ENCODE assay signal across 14 cellular contexts in the genomic region with DNA sequence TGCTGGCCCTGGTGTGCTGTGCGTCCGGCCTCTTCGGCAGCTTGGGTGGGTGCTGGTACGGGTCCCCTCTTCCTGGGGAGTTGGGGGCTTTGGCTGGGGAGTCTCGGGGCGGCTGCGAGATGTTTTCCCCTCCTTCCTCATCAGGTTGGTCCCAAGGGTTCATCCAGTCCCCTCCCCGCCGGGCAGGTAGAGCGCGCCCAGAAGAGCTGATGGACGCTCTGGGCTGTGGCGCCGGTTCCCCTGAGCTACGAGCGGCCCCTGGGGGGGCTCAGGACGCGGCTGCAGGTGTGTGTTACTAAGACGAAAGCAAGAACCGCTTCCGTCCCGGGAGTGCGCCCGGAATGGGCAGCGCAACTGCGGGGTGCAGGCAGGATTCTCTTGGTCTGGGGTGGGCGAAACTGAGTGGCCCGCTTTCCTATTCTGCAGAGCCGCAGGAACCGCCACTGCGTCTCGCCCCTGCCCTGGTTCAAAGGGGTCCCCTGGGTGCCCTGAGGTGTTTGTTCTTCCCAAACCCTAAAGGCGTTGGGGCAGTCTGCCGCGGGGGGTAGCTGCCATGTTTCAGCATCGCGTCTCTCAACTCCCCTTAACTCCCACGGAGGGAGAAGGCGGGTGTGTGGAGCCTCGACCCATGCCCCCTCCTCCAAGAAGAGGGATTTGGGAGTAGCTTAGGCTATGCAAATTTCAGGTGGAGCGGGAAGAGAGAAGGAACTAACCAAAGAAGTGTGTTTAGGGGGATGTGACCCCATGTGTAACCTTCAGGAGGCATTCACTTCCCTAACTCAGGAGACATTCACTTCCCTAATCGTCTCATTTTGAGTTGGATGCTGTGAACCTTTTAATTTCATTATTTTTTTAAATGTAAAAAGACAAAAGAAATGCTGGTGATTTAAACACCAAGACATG. TPM values are rescaled to one million over a fixed set of nuclear protein-coding genes. Genes with fewer than 3 reads are reported as not detected.
DNase-seq lines count a peak whose midpoint lies in the region; ATAC-seq lines count a peak whose summit lies in the region.
"Had no signal": no experiment of that assay in that cellular context is flagged by ENCODE, and none has a peak within 500 bp of the region (broad histone marks: within the 10 kb centered on the region; RNA-seq: fewer than 3 reads in every experiment).

No MANE protein-coding gene starts in this region.

- H3K4me1 Mint-ChIP-seq in activated CD4-positive, alpha-beta T cell treated with anti-CD3 and anti-CD28 coated beads, Interleukin-2, amount 10 ng/mL, durations not matched to agents 7 days and 5 days, result peaks cover 4% of the 10 kb centered on the region
- H3K4me1 Mint-ChIP-seq in activated CD4-positive, alpha-beta T cell treated with anti-CD3 and anti-CD28 coated beads for 36 hours, result peaks cover 4% of the 10 kb centered on the region
- peaks cover 12% of the 10 kb centered on the region for H3K4me1 Mint-ChIP-seq in activated CD8-positive, alpha-beta T cell treated with anti-CD3 and anti-CD28 coated beads, Interleukin-2, amount 10 ng/mL, durations not matched to agents 7 days and 5 days (ENCODE audit: low read depth)
- peaks cover 5% of the 10 kb centered on the region for H3K4me1 Mint-ChIP-seq in stimulated activated memory B cell treated with anti-CD40 and anti-IgM and Interleukin-4, amounts not matched to agents 10 μg/mL and 1 μg/mL and 100 μg/mL, for 72 hours

- H3K9me3 Mint-ChIP-seq in activated CD4-positive, alpha-beta T cell treated with anti-CD3 and anti-CD28 coated beads, Interleukin-2, amount 10 ng/mL, durations not matched to agents 7 days and 5 days, result no peaks in the 10 kb centered on the region
- no peaks in the 10 kb centered on the region for H3K9me3 Mint-ChIP-seq in activated CD4-positive, alpha-beta T cell treated with anti-CD3 and anti-CD28 coated beads for 36 hours (ENCODE audit: low read depth)
- no peaks in the 10 kb centered on the region for H3K9me3 Mint-ChIP-seq in activated CD8-positive, alpha-beta T cell treated with anti-CD3 and anti-CD28 coated beads, Interleukin-2, amount 10 ng/mL, durations not matched to agents 7 days and 5 days (ENCODE audit: insufficient read depth)
- no peaks in the 10 kb centered on the region for H3K9me3 Mint-ChIP-seq in stimulated activated memory B cell treated with anti-CD40 and anti-IgM and Interleukin-4, amounts not matched to agents 10 μg/mL and 1 μg/mL and 100 μg/mL, for 72 hours
- H3K9me3 Mint-ChIP-seq: activated B cell treated with CpG ODN at 0.5 μM for 24 hours; activated naive CD4-positive, alpha-beta T cell treated with anti-CD3 and anti-CD28 coated beads, Interleukin-2, amount 50 U/mL, for 72 hours had no signal

- intact Hi-C loops in activated CD4-positive, alpha-beta T cell treated with anti-CD3 and anti-CD28 coated beads for 36 hours (cut with DNase I, micrococcal nuclease), result no loop called here

- no peak overlapping the region for H3K27ac Mint-ChIP-seq in activated CD4-positive, alpha-beta T cell treated with anti-CD3 and anti-CD28 coated beads, Interleukin-2, amount 10 ng/mL, durations not matched to agents 7 days and 5 days
- no peak overlapping the region for H3K27ac Mint-ChIP-seq in activated CD4-positive, alpha-beta T cell treated with anti-CD3 and anti-CD28 coated beads for 36 hours
- no peak overlapping the region for H3K27ac Mint-ChIP-seq in activated CD8-positive, alpha-beta T cell treated with anti-CD3 and anti-CD28 coated beads, Interleukin-2, amount 10 ng/mL, durations not matched to agents 7 days and 5 days
- no peak overlapping the region for H3K27ac Mint-ChIP-seq in stimulated activated memory B cell treated with anti-CD40 and anti-IgM and Interleukin-4, amounts not matched to agents 10 μg/mL and 1 μg/mL and 100 μg/mL, for 72 hours
- H3K27ac Mint-ChIP-seq: activated B cell treated with CpG ODN at 0.5 μM for 24 hours; activated naive CD4-positive, alpha-beta T cell treated with anti-CD3 and anti-CD28 coated beads, Interleukin-2, amount 50 U/mL, for 72 hours had no signal

- ATAC-seq in activated CD4-positive, alpha-beta T cell treated with anti-CD3 and anti-CD28 coated beads for 36 hours, result no peak
- ATAC-seq in activated CD8-positive, alpha-beta T cell treated with anti-CD3 and anti-CD28 coated beads, Interleukin-2, amount 10 ng/mL, durations not matched to agents 7 days and 5 days, result no peak
- no peak for ATAC-seq in stimulated activated memory B cell treated with anti-CD40 and anti-IgM and Interleukin-4, amounts not matched to agents 10 μg/mL and 1 μg/mL and 100 μg/mL, for 72 hours
- ATAC-seq in GM18517 (IDR thresholded peaks at IDR 0.05; ENCODE audit: unreplicated experiment), result no peak
- ATAC-seq: K562 had no signal

- DNase-seq in activated CD4-positive, alpha-beta T cell treated with anti-CD3 and anti-CD28 coated beads, Interleukin-2, amount 10 ng/mL, durations not matched to agents 7 days and 5 days, result no peak
- DNase-seq in activated CD4-positive, alpha-beta T cell treated with anti-CD3 and anti-CD28 coated beads for 36 hours, result no peak
- DNase-seq in activated CD8-positive, alpha-beta T cell treated with anti-CD3 and anti-CD28 coated beads, Interleukin-2, amount 10 ng/mL, durations not matched to agents 7 days and 5 days, result no peak
- DNase-seq in iPS-NIHi11 (ENCODE audit: low spot score) (peak; percentile 33), DMS114 treated with DMSO at 0.1 percent for 48 hours (lab: John Stamatoyannopoulos, UW; ENCODE audit: unreplicated experiment) (no peak), C1 segment of cervical spinal cord (lab: John Stamatoyannopoulos, UW) (no peak)
- DNase-seq: activated B cell treated with CpG ODN at 0.5 μM for 24 hours, NCI-H2107, SHP77 had no signal

- H3K27me3 Mint-ChIP-seq in activated CD4-positive, alpha-beta T cell treated with anti-CD3 and anti-CD28 coated beads, Interleukin-2, amount 10 ng/mL, durations not matched to agents 7 days and 5 days, result peaks cover 54% of the 10 kb centered on the region
- H3K27me3 Mint-ChIP-seq in activated CD4-positive, alpha-beta T cell treated with anti-CD3 and anti-CD28 coated beads for 36 hours, result peaks cover 53% of the 10 kb centered on the region
- peaks cover 59% of the 10 kb centered on the region for H3K27me3 Mint-ChIP-seq in activated CD8-positive, alpha-beta T cell treated with anti-CD3 and anti-CD28 coated beads, Interleukin-2, amount 10 ng/mL, durations not matched to agents 7 days and 5 days (ENCODE audit: low read depth)
- H3K27me3 Mint-ChIP-seq in stimulated activated memory B cell treated with anti-CD40 and anti-IgM and Interleukin-4, amounts not matched to agents 10 μg/mL and 1 μg/mL and 100 μg/mL, for 72 hours, result peaks cover 68% of the 10 kb centered on the region

- H3K4me3 Mint-ChIP-seq in activated CD4-positive, alpha-beta T cell treated with anti-CD3 and anti-CD28 coated beads, Interleukin-2, amount 10 ng/mL, durations not matched to agents 7 days and 5 days, result peak overlapping the region; percentile 39
- no peak overlapping the region for H3K4me3 Mint-ChIP-seq in activated CD4-positive, alpha-beta T cell treated with anti-CD3 and anti-CD28 coated beads for 36 hours
- H3K4me3 Mint-ChIP-seq in activated CD8-positive, alpha-beta T cell treated with anti-CD3 and anti-CD28 coated beads, Interleukin-2, amount 10 ng/mL, durations not matched to agents 7 days and 5 days, result peak overlapping the region; percentile 61
- H3K4me3 Mint-ChIP-seq in stimulated activated memory B cell treated with anti-CD40 and anti-IgM and Interleukin-4, amounts not matched to agents 10 μg/mL and 1 μg/mL and 100 μg/mL, for 72 hours, result peak overlapping the region; percentile 11
- H3K4me3 Mint-ChIP-seq: activated B cell treated with CpG ODN at 0.5 μM for 24 hours had no signal

- CTCF ChIA-PET in activated CD4-positive, alpha-beta T cell treated with anti-CD3 and anti-CD28 coated beads, Interleukin-2, amount 10 ng/mL, durations not matched to agents 7 days and 5 days (lab: Charles Lee), result interaction anchor here (1.1 kb wide), 1 partner anchor 28 kb away, joined by 3 read pairs; no protein-coding TSS in a partner anchor
- CTCF ChIA-PET in activated CD4-positive, alpha-beta T cell treated with anti-CD3 and anti-CD28 coated beads for 36 hours (lab: Charles Lee), result interaction anchor here (0.7 kb wide), 2 partner anchors 104 to 118 kb away, joined by 3 to 4 read pairs; no protein-coding TSS in a partner anchor
- CTCF ChIA-PET in activated CD8-positive, alpha-beta T cell treated with anti-CD3 and anti-CD28 coated beads, Interleukin-2, amount 10 ng/mL, durations not matched to agents 7 days and 5 days (lab: Charles Lee), result no interaction called here

- no peaks in the 10 kb centered on the region for H3K36me3 Mint-ChIP-seq in activated CD4-positive, alpha-beta T cell treated with anti-CD3 and anti-CD28 coated beads, Interleukin-2, amount 10 ng/mL, durations not matched to agents 7 days and 5 days (ENCODE audit: low read depth)
- no peaks in the 10 kb centered on the region for H3K36me3 Mint-ChIP-seq in activated CD4-positive, alpha-beta T cell treated with anti-CD3 and anti-CD28 coated beads for 36 hours (ENCODE audit: low read depth)
- no peaks in the 10 kb centered on the region for H3K36me3 Mint-ChIP-seq in activated CD8-positive, alpha-beta T cell treated with anti-CD3 and anti-CD28 coated beads, Interleukin-2, amount 10 ng/mL, durations not matched to agents 7 days and 5 days (ENCODE audit: low read depth)
- no peaks in the 10 kb centered on the region for H3K36me3 Mint-ChIP-seq in stimulated activated memory B cell treated with anti-CD40 and anti-IgM and Interleukin-4, amounts not matched to agents 10 μg/mL and 1 μg/mL and 100 μg/mL, for 72 hours

- POLR2A ChIA-PET in activated CD4-positive, alpha-beta T cell treated with anti-CD3 and anti-CD28 coated beads, Interleukin-2, amount 10 ng/mL, durations not matched to agents 7 days and 5 days (lab: Charles Lee), result no interaction called here
- POLR2A ChIA-PET in activated CD4-positive, alpha-beta T cell treated with anti-CD3 and anti-CD28 coated beads for 36 hours (lab: Charles Lee), result interaction anchor here (0.5 to 0.6 kb wide), 2 partner anchors 11 to 1218 kb away, joined by 3 to 4 read pairs; no protein-coding TSS in a partner anchor
- POLR2A ChIA-PET in activated CD8-positive, alpha-beta T cell treated with anti-CD3 and anti-CD28 coated beads, Interleukin-2, amount 10 ng/mL, durations not matched to agents 7 days and 5 days (lab: Charles Lee), result no interaction called here

RNA-seq across cellular contexts. Expression of a gene that starts 1.2 kb away (rescaled TPM):
- total RNA-seq in activated CD4-positive, alpha-beta T cell treated with anti-CD3 and anti-CD28 coated beads, Interleukin-2, amount 10 ng/mL, durations not matched to agents 7 days and 5 days, result not detected
- total RNA-seq in activated CD4-positive, alpha-beta T cell treated with anti-CD3 and anti-CD28 coated beads for 36 hours, result not detected
- total RNA-seq in activated CD8-positive, alpha-beta T cell treated with anti-CD3 and anti-CD28 coated beads, Interleukin-2, amount 10 ng/mL, durations not matched to agents 7 days and 5 days, result under 1 TPM in 1 of 2 experiments, not detected in 1; 0.05 TPM
- total RNA-seq: activated naive CD4-positive, alpha-beta T cell treated with anti-CD3 and anti-CD28 coated beads, Interleukin-2, amount 50 U/mL, for 72 hours; Daoy; K562 had no signal
